In the genomic region with DNA sequence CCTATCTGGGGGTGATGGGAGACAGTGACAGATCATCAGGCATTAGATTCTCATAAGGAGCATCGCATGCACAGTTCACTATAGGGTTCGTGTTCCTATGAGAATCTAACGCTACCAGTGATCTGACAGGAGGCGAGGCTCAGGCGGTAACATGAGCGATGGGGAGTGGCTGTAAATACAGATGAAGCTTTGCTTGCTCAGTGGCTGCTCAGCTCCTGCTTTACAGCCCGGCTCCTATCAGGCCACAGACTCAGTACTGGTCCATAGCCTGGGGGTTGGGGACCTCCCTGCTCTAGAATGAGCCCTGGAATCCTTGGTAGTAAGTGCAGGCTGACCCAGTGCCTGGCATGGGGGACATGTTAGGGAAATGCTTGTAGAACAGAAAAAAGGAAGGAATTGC, we compare ENCODE assay signal across 14 cellular contexts.
A peak's percentile ranks its signal among the peaks of the same experiment; 100 is the strongest.
DNase-seq lines count a peak whose midpoint lies in the region; ATAC-seq and TF ChIP-seq lines count a peak whose summit lies in the region.
"Had no signal": no experiment of that assay in that cellular context is flagged by ENCODE, and none has a peak within 500 bp of the region (broad histone marks: within the 10 kb centered on the region; RNA-seq: fewer than 3 reads in every experiment).

No MANE protein-coding gene starts in this region.

- intact Hi-C loops in spleen (cut with DNase I; ENCODE audit: low total_unique reads): no loop called here

- H3K4me3 ChIP-seq in BE2C (ENCODE audit: low read depth, low read length) (no peak overlapping the region), spleen (no peak overlapping the region)
- H3K4me3 ChIP-seq: BLaER1, HAP-1 had no signal

- H3K9me3 ChIP-seq in BE2C (peaks cover 8% of the 10 kb centered on the region), spleen (peaks cover 0 to 7% (median 0%) of the 10 kb centered on the region in 8 donors)
- H3K9me3 ChIP-seq: BLaER1, HAP-1 had no signal

- H3K36me3 ChIP-seq in BE2C (peaks cover 2% of the 10 kb centered on the region; the same call in 1 of the 2 replicates), spleen (no peaks in the 10 kb centered on the region)
- H3K36me3 ChIP-seq: BLaER1, HAP-1 had no signal

- H3K27me3 ChIP-seq in BE2C: peaks cover 4% of the 10 kb centered on the region; the same call in 1 of the 2 replicates
- no peaks in the 10 kb centered on the region for H3K27me3 ChIP-seq in spleen (replicated peaks in 1 of 7)
- H3K27me3 ChIP-seq: BLaER1 had no signal

- TF ChIP-seq CTCF in BE2C (IDR thresholded peaks at IDR 0.05; ENCODE audit: low read depth, low read length) (no peak), spleen (IDR thresholded peaks at IDR 0.05 in 8 of 11, conservative IDR thresholded peaks at IDR 0.05 in 3 of 11) (no peak)

- WGBS in spleen, 5 donors: 83 to 95% (median 88%) methylated on average over 7 of the region's 7 CpGs

- peaks cover 14% of the 10 kb centered on the region for H3K4me1 ChIP-seq in BE2C
- no peaks in the 10 kb centered on the region for H3K4me1 ChIP-seq in spleen
- H3K4me1 ChIP-seq: BLaER1, HAP-1 had no signal

- H3K27ac ChIP-seq in spleen: no peak overlapping the region
- H3K27ac ChIP-seq: BLaER1, C4-2B had no signal

- DNase-seq in BE2C: peak; percentile 63
- peak; percentile 32 for DNase-seq in COLO668 (lab: John Stamatoyannopoulos, UW; ENCODE audit: unreplicated experiment)
- peak; percentile 35 for DNase-seq in SHP77 treated with DMSO at 0.1 percent for 48 hours (lab: John Stamatoyannopoulos, UW)
- DNase-seq in spleen: peak; percentile 29
- DNase-seq in NCI-H2171 (lab: John Stamatoyannopoulos, UW): no peak
- DNase-seq: CD4-positive, CD25-positive, alpha-beta regulatory T cell; CD8-positive, alpha-beta T cell; DND-41; GOT3 had no signal

- TF ChIP-seq POLR2A in spleen (IDR thresholded peaks at IDR 0.05): no peak

- ATAC-seq in GM18858 (IDR thresholded peaks at IDR 0.05; ENCODE audit: unreplicated experiment) (no peak), GM21360 (IDR thresholded peaks at IDR 0.05; ENCODE audit: unreplicated experiment) (no peak)
- ATAC-seq: CD8-positive, alpha-beta T cell had no signal
